15 cellular contexts compared by ENCODE assay signal in genomic region chr13:46663644-46664043, GRCh38.
A peak's percentile ranks its signal among the peaks of the same experiment; 100 is the strongest.
DNase-seq lines count a peak whose midpoint lies in the region; ATAC-seq, FAIRE-seq and TF ChIP-seq lines count a peak whose summit lies in the region.
"Had no signal": no experiment of that assay in that cellular context is flagged by ENCODE, and none has a peak within 500 bp of the region (broad histone marks: within the 10 kb centered on the region; RNA-seq: fewer than 3 reads in every experiment).

No MANE protein-coding gene starts in this region.

- no peak for FAIRE-seq in A549 (lab: Jason Lieb, UNC)

- H3K36me3 ChIP-seq in mesodermal cell (ENCODE audit: control insufficient read depth, insufficient read depth, low read length) (no peaks in the 10 kb centered on the region), thyroid gland (no peaks in the 10 kb centered on the region)

- no peak for TF ChIP-seq EP300 in A549 (IDR thresholded peaks at IDR 0.05)

- no peak for TF ChIP-seq RAD21 in A549 (conservative IDR thresholded peaks at IDR 0.05 in 1 of 2, IDR thresholded peaks at IDR 0.05 in 1 of 2)

- H3K27ac ChIP-seq in A549 (peak overlapping the region; percentile 78 to 89), mesodermal cell (ENCODE audit: low read depth, low read length, severe bottlenecking) (peak overlapping the region; percentile 64), thyroid gland (no peak overlapping the region)

- TF ChIP-seq POLR2A in A549 (IDR thresholded peaks at IDR 0.05; ENCODE audit: low read length), result no peak
- no peak for TF ChIP-seq POLR2A in thyroid gland (IDR thresholded peaks at IDR 0.05)

- peak overlapping the region; percentile 72 for H3K4me2 ChIP-seq in A549

- ATAC-seq in A549, result no peak
- no peak for ATAC-seq in HG03139 (IDR thresholded peaks at IDR 0.05; ENCODE audit: unreplicated experiment)
- ATAC-seq: HCT116, left ventricle myocardium superior had no signal

- POLR2A ChIA-PET in A549 (lab: Yijun Ruan, JAX), result no interaction called here

- peaks cover 96% of the 10 kb centered on the region for H3K4me1 ChIP-seq in A549
- peaks cover 33% of the 10 kb centered on the region for H3K4me1 ChIP-seq in mesodermal cell (ENCODE audit: control insufficient read depth, insufficient read depth, low read length, poor library complexity, severe bottlenecking)
- H3K4me1 ChIP-seq in thyroid gland, result peaks cover 0 to 9% of the 10 kb centered on the region in 2 donors

- CTCF ChIA-PET in A549 (lab: Yijun Ruan, JAX), result no interaction called here

- H3K9me3 ChIP-seq in A549, result no peaks in the 10 kb centered on the region
- H3K9me3 ChIP-seq in mesodermal cell (ENCODE audit: control insufficient read depth, low read length), result no peaks in the 10 kb centered on the region
- no peaks in the 10 kb centered on the region for H3K9me3 ChIP-seq in thyroid gland

- no peak for DNase-seq in A549 (ENCODE audit: low read depth in 1 of 2, low spot score in 1 of 2)
- DNase-seq in HT-29 (ENCODE audit: low spot score), result peak; percentile 16
- peak; percentile 83 for DNase-seq in dermis blood vessel endothelial cell
- DNase-seq in NCI-H2196 (lab: John Stamatoyannopoulos, UW; ENCODE audit: unreplicated experiment), result no peak
- no peak for DNase-seq in cortex of kidney (lab: John Stamatoyannopoulos, UW)
- DNase-seq in thyroid gland, result no peak
- DNase-seq: activated CD4-positive, CD25-positive, alpha-beta regulatory T cell; activated naive CD8-positive, alpha-beta T cell treated with anti-CD3 and anti-CD28 coated beads for 36 hours; caudate nucleus; left ventricle myocardium superior; NCI-H2171 treated with DMSO at 0.1 percent for 48 hours; nucleus accumbens had no signal

- TF ChIP-seq CTCF in A549 (IDR thresholded peaks at IDR 0.05) (no peak), thyroid gland (IDR thresholded peaks at IDR 0.05) (no peak)

- H3K27me3 ChIP-seq in thyroid gland, result no peaks in the 10 kb centered on the region

- intact Hi-C loops in thyroid gland (cut with DNase I), result no loop called here

- 34% methylated on average over 2 of the region's 2 CpGs for WGBS in A549 (ENCODE audit: missing lambda C conversion rate)
- WGBS in mesodermal cell (ENCODE audit: insufficient coverage in 2 of 2), 2 experiments, result 59% methylated on average over 2 of the region's 2 CpGs; no CpG with 5 or more reads in 1 of the 2 experiments
- WGBS in thyroid gland, 2 donors, result 74 to 78% methylated on average over 2 of the region's 2 CpGs

- H3K4me3 ChIP-seq in A549 (no peak overlapping the region), mesodermal cell (ENCODE audit: extremely low read depth, insufficient read depth, low read length, poor library complexity, severe bottlenecking) (no peak overlapping the region), thyroid gland (replicated peaks in 1 of 3) (no peak overlapping the region)

TF ChIP-seq in A549, 52 proteins besides CTCF, POLR2A, EP300 and RAD21:
- TF ChIP-seq HOXB5 (CRISPR knock-in tag; IDR thresholded peaks at IDR 0.05) (no peak), POLR2AphosphoS2 (conservative IDR thresholded peaks at IDR 0.05; ENCODE audit: low read length) (no peak), HES2 (IDR thresholded peaks at IDR 0.05) (no peak), EHF (CRISPR knock-in tag; IDR thresholded peaks at IDR 0.05) (no peak), TP53 (CRISPR knock-in tag; IDR thresholded peaks at IDR 0.05) (no peak), MAFK (IDR thresholded peaks at IDR 0.05; ENCODE audit: partially characterized antibody) (no peak), HMGXB4 (CRISPR knock-in tag; IDR thresholded peaks at IDR 0.05; ENCODE audit: borderline replicate concordance) (no peak), NFE2L2 (conservative IDR thresholded peaks at IDR 0.05; ENCODE audit: low read length) (no peak), RARB (CRISPR knock-in tag; IDR thresholded peaks at IDR 0.05) (no peak), EHMT2 (IDR thresholded peaks at IDR 0.05; ENCODE audit: low read depth) (no peak), ZFP36 (IDR thresholded peaks at IDR 0.05; ENCODE audit: borderline replicate concordance, partially characterized antibody) (no peak), JUN (IDR thresholded peaks at IDR 0.05) (no peak), ZSCAN20 (CRISPR knock-in tag; IDR thresholded peaks at IDR 0.05) (no peak), NR3C1 (IDR thresholded peaks at IDR 0.05) (no peak), ATOH8 (CRISPR knock-in tag; IDR thresholded peaks at IDR 0.05; ENCODE audit: low read depth) (no peak), FOXS1 (CRISPR knock-in tag; IDR thresholded peaks at IDR 0.05) (no peak), CEBPB (IDR thresholded peaks at IDR 0.05) (no peak)

Comparison
In these comparisons a context has a peak if more than half of its experiments do, and no peak if none do; other contexts are left out.
1. DNase-seq: peak in HT-29 (single experiment) and dermis blood vessel endothelial cell (single experiment); none in A549 (0 of 2), NCI-H2196 (single experiment), cortex of kidney (single experiment) and thyroid gland (0 of 2).
2. H3K27ac ChIP-seq: peak in A549 (2 of 2) and mesodermal cell (single experiment); none in thyroid gland (0 of 3).